ENCODE assay signal across 29 cellular contexts in genomic region chr12:1716911-1717310, GRCh38. TPM values are rescaled to one million over a fixed set of nuclear protein-coding genes. Genes with fewer than 3 reads are reported as not detected.
A peak's percentile ranks its signal among the peaks of the same experiment; 100 is the strongest.
DNase-seq lines count a peak whose midpoint lies in the region; ATAC-seq, FAIRE-seq and TF ChIP-seq lines count a peak whose summit lies in the region.
"Had no signal": no experiment of that assay in that cellular context is flagged by ENCODE, and none has a peak within 500 bp of the region (broad histone marks: within the 10 kb centered on the region; RNA-seq: fewer than 3 reads in every experiment).

No MANE protein-coding gene starts in this region.

- peaks cover 89% of the 10 kb centered on the region for H3K79me2 ChIP-seq in astrocyte (ENCODE audit: insufficient read depth, low read length)

- peaks cover 93% of the 10 kb centered on the region for H4K20me1 ChIP-seq in astrocyte (ENCODE audit: insufficient read depth, low read length)

- H3K36me3 ChIP-seq in HEK293 (ENCODE audit: control insufficient read depth in 2 of 2, insufficient read depth in 1 of 2, low read length in 2 of 2) (peaks cover 0 to 4% of the 10 kb centered on the region in 2 experiments; a peak in 2 of 3 replicates), astrocyte (ENCODE audit: insufficient read depth, low read length) (no peaks in the 10 kb centered on the region), heart right ventricle (peaks cover 0 to 11% (median 0%) of the 10 kb centered on the region in 9 donors)
- H3K36me3 ChIP-seq: prostate gland had no signal

- no peaks in the 10 kb centered on the region for H3K9me3 Mint-ChIP-seq in astrocyte (ENCODE audit: unreplicated experiment)

- H3K4me1 Mint-ChIP-seq in astrocyte (ENCODE audit: low read depth, unreplicated experiment), result peaks cover 10% of the 10 kb centered on the region

- peak; percentile 58 for DNase-seq in astrocyte (ENCODE audit: low read depth)
- DNase-seq in iris pigment epithelial cell (ENCODE audit: low read depth), result peak; percentile 48
- DNase-seq in GDM1 (lab: John Stamatoyannopoulos, UW), result no peak
- no peak for DNase-seq in heart right ventricle
- DNase-seq in foreskin keratinocyte, result no peak
- DNase-seq in NCI-H2107 treated with DMSO at 0.1 percent for 48 hours (lab: John Stamatoyannopoulos, UW; ENCODE audit: unreplicated experiment), result no peak
- DNase-seq: activated CD4-positive, alpha-beta memory T cell treated with anti-CD3 and anti-CD28 coated beads for 36 hours; activated T-cell treated with anti-CD3 and anti-CD28 coated beads, Interleukin-2, amount 50 U/mL, for 72 hours; body of pancreas; cerebellar nuclear complex; DMS79 treated with DMSO at 0.1 percent for 48 hours; HFFc6; KBM-7; left ventricle myocardium superior; mesendoderm; NCI-H1105 treated with DMSO at 0.1 percent for 48 hours; NCI-H2029; NCI-H526; nucleus accumbens; Right ventricle myocardium superior; stimulated activated CD4-positive, alpha-beta T cell treated with anti-CD3 and anti-CD28 coated beads, Interleukin-4, amount 100 ng/mL, for 24 hours; T-helper 2 cell; transverse colon had no signal

- no peak overlapping the region for H3K4me3 Mint-ChIP-seq in astrocyte (ENCODE audit: unreplicated experiment)
- H3K4me3 Mint-ChIP-seq: activated CD4-positive, alpha-beta memory T cell treated with anti-CD3 and anti-CD28 coated beads for 36 hours; CD14-positive monocyte; HFFc6 had no signal

- FAIRE-seq in astrocyte (lab: Jason Lieb, UNC), result no peak
- FAIRE-seq: HTR-8/SVneo, islet of Langerhans had no signal

- CTCF ChIA-PET in HEK293 (lab: Yijun Ruan, JAX), result no interaction called here

- ATAC-seq in heart right ventricle (no peak), foreskin keratinocyte (no peak)
- ATAC-seq: activated T-cell treated with anti-CD3 and anti-CD28 coated beads, Interleukin-2, amount 50 U/mL, for 72 hours; body of pancreas; left ventricle myocardium superior; Panc1 had no signal

- no peak overlapping the region for H3K4me2 ChIP-seq in astrocyte (ENCODE audit: low read length)

- POLR2A ChIA-PET in HEK293 (lab: Yijun Ruan, JAX), result no interaction called here

- H3K27ac ChIP-seq in HEK293 (ENCODE audit: extremely low read depth, low read depth, low read length), result no peak overlapping the region
- H3K27ac ChIP-seq in astrocyte (ENCODE audit: low read depth, low read length), result no peak overlapping the region
- no peak overlapping the region for H3K27ac ChIP-seq in heart right ventricle
- no peak overlapping the region for H3K27ac ChIP-seq in foreskin keratinocyte
- H3K27ac ChIP-seq: prostate gland, transverse colon had no signal

- peaks cover 20% of the 10 kb centered on the region for H3K36me3 Mint-ChIP-seq in astrocyte (ENCODE audit: low read depth, unreplicated experiment)

- no peak overlapping the region for H3K27ac Mint-ChIP-seq in astrocyte (ENCODE audit: unreplicated experiment)
- H3K27ac Mint-ChIP-seq: activated CD4-positive, alpha-beta memory T cell treated with anti-CD3 and anti-CD28 coated beads for 36 hours; activated T-cell treated with anti-CD3 and anti-CD28 coated beads, Interleukin-2, amount 50 U/mL, for 72 hours; HFFc6 had no signal

- H3K4me3 ChIP-seq in HEK293 (ENCODE audit: low read depth, low read length) (no peak overlapping the region), astrocyte (ENCODE audit: insufficient read depth, low read depth, low read length) (no peak overlapping the region), heart right ventricle (no peak overlapping the region)
- H3K4me3 ChIP-seq: body of pancreas, prostate gland, transverse colon had no signal

- H3K27me3 Mint-ChIP-seq in astrocyte (ENCODE audit: low read depth, unreplicated experiment), result no peaks in the 10 kb centered on the region
- H3K27me3 Mint-ChIP-seq: activated CD4-positive, alpha-beta memory T cell treated with anti-CD3 and anti-CD28 coated beads for 36 hours had no signal

- no peaks in the 10 kb centered on the region for H3K27me3 ChIP-seq in astrocyte (ENCODE audit: insufficient read depth, low read length)
- H3K27me3 ChIP-seq in heart right ventricle, result no peaks in the 10 kb centered on the region
- no peaks in the 10 kb centered on the region for H3K27me3 ChIP-seq in foreskin keratinocyte
- H3K27me3 ChIP-seq: body of pancreas, transverse colon had no signal

- H2AFZ ChIP-seq in astrocyte (ENCODE audit: low read depth, low read length), result no peak overlapping the region

- H3K9ac ChIP-seq in astrocyte (ENCODE audit: low read length), result no peak overlapping the region

- peaks cover 11% of the 10 kb centered on the region for H3K4me1 ChIP-seq in HEK293 (ENCODE audit: control insufficient read depth, insufficient read depth, low read length)
- H3K4me1 ChIP-seq in astrocyte (ENCODE audit: insufficient read depth, low read length), result peaks cover 3% of the 10 kb centered on the region
- H3K4me1 ChIP-seq in heart right ventricle, result peaks cover 0 to 69% (median 43%) of the 10 kb centered on the region in 9 donors
- H3K4me1 ChIP-seq in foreskin keratinocyte, result no peaks in the 10 kb centered on the region
- H3K4me1 ChIP-seq: prostate gland had no signal

- H3K9me3 ChIP-seq in HEK293 (ENCODE audit: control insufficient read depth, insufficient read depth, low read depth, low read length) (no peaks in the 10 kb centered on the region), astrocyte (ENCODE audit: insufficient read depth, low read depth, low read length) (no peaks in the 10 kb centered on the region), heart right ventricle (peaks cover 0 to 14% (median 0%) of the 10 kb centered on the region in 11 donors)
- H3K9me3 ChIP-seq: body of pancreas, prostate gland had no signal

- TF ChIP-seq CTCF in HEK293 (tag by site-specific recombination; IDR thresholded peaks at IDR 0.05) (no peak), astrocyte (IDR thresholded peaks at IDR 0.05; ENCODE audit: insufficient read depth, low read depth, low read length) (no peak), heart right ventricle (IDR thresholded peaks at IDR 0.05) (no peak), foreskin keratinocyte (conservative IDR thresholded peaks at IDR 0.05) (no peak)

- intact Hi-C loops in heart right ventricle (cut with DNase I), result loop anchor here in 1 of 10 donors (10.0 kb wide), 1 partner anchor 48 kb away; no protein-coding TSS in a partner anchor

TF ChIP-seq in HEK293, 187 proteins besides CTCF, POLR2A, EP300 and RAD21:
- TF ChIP-seq SCRT1 (tag by site-specific recombination; IDR thresholded peaks at IDR 0.05; ENCODE audit: borderline replicate concordance), result peak; percentile 89
- no peak for TF ChIP-seq ZSCAN18 (tag by site-specific recombination; IDR thresholded peaks at IDR 0.05)
- peak; percentile 42; the same call in 1 of the 2 replicates for TF ChIP-seq PRDM6 (tag by site-specific recombination; IDR thresholded peaks at IDR 0.05)
- peak; percentile 87 for TF ChIP-seq SCRT2 (tag by site-specific recombination; IDR thresholded peaks at IDR 0.05)
- no peak for TF ChIP-seq ZNF777 (tag by site-specific recombination; IDR thresholded peaks at IDR 0.05; ENCODE audit: borderline replicate concordance)
- no peak for TF ChIP-seq ZFP3 (tag by site-specific recombination; IDR thresholded peaks at IDR 0.05; ENCODE audit: low read depth)

RNA-seq across cellular contexts. Expression of gene ADIPOR2, which starts 26.0 kb away (rescaled TPM):
- total RNA-seq in astrocyte (52.8 and 56.6 TPM in 2 replicates), heart right ventricle (10 to 100 TPM; 33.5 to 47.7 (median 42.1) TPM), foreskin keratinocyte (59.1 and 61.6 TPM in 2 replicates)
- polyA plus RNA-seq in heart right ventricle (10 to 100 TPM; 18.5 to 27.9 TPM), foreskin keratinocyte (29.7 and 33.9 TPM in 2 replicates)

Comparison
In these comparisons a context has a peak if more than half of its experiments do, and no peak if none do; other contexts are left out.
1. DNase-seq: peak in astrocyte (single experiment) and iris pigment epithelial cell (single experiment); none in GDM1 (single experiment), heart right ventricle (0 of 2), foreskin keratinocyte (0 of 2) and NCI-H2107 treated with DMSO at 0.1 percent for 48 hours (single experiment).